ENCODE assay signal across 9 cellular contexts in genomic region chrX:68647156-68647957, GRCh38. TPM values are rescaled to one million over a fixed set of nuclear protein-coding genes. Genes with fewer than 3 reads are reported as not detected.
DNase-seq lines count a peak whose midpoint lies in the region; ATAC-seq and TF ChIP-seq lines count a peak whose summit lies in the region.
"Had no signal": no experiment of that assay in that cellular context is flagged by ENCODE, and none has a peak within 500 bp of the region (broad histone marks: within the 10 kb centered on the region; RNA-seq: fewer than 3 reads in every experiment).

TSS of gene STARD8 (plus strand) at chrX:68647666. CDS start at chrX:68647883, 217 bp downstream.

- H3K9ac ChIP-seq in GM23248 = peak within 1 kb of the TSS; percentile 62; the same call in 1 of the 2 replicates

- H4K20me1 ChIP-seq in GM23248 (ENCODE audit: insufficient read depth) = no peaks in the 10 kb centered on the region
- H4K20me1 ChIP-seq in hepatocyte (ENCODE audit: insufficient read depth, poor library complexity, severe bottlenecking) = no peaks in the 10 kb centered on the region

- peak within 1 kb of the TSS; percentile 74 for H2AFZ ChIP-seq in GM23248
- no peak within 1 kb of the TSS for H2AFZ ChIP-seq in hepatocyte

- H3K4me1 ChIP-seq in GM23248 (ENCODE audit: insufficient read depth) = no peaks in the 10 kb centered on the region
- H3K4me1 ChIP-seq in adrenal gland (replicated peaks in 1 of 2) = no peaks in the 10 kb centered on the region
- no peaks in the 10 kb centered on the region for H3K4me1 ChIP-seq in hepatocyte (ENCODE audit: insufficient read depth)

- H3K9me3 ChIP-seq in GM23248 (ENCODE audit: low read depth) (no peaks in the 10 kb centered on the region), adrenal gland (replicated peaks in 1 of 3) (no peaks in the 10 kb centered on the region), hepatocyte (ENCODE audit: low read depth) (no peaks in the 10 kb centered on the region)

- H3K27ac ChIP-seq in GM23248 (no peak within 1 kb of the TSS), adrenal gland (peak within 1 kb of the TSS in 1 of 5 donors; percentile 52), hepatocyte (no peak within 1 kb of the TSS)

- H3K4me2 ChIP-seq in GM23248 (ENCODE audit: unreplicated experiment) (peak within 1 kb of the TSS; percentile 65), hepatocyte (peak within 1 kb of the TSS; percentile 79)

- 9 to 18% methylated on average over 19 to 26 of the region's 40 CpGs for WGBS in GM23248 (ENCODE audit: low coverage in 1 of 2, low lambda C conversion rate in 2 of 2, missing lambda C conversion rate in 2 of 2), 2 experiments
- 10 to 30% (median 27%) methylated on average over 34 to 40 of the region's 40 CpGs; no CpG with 5 or more reads in 1 of the 4 donors for WGBS in adrenal gland, 4 donors
- WGBS in hepatocyte (ENCODE audit: low lambda C conversion rate, missing lambda C conversion rate) = 38% methylated on average over 31 of the region's 40 CpGs

- H3K27me3 ChIP-seq in GM23248 (replicated peaks; ENCODE audit: insufficient read depth) = no peaks in the 10 kb centered on the region
- H3K27me3 ChIP-seq in adrenal gland = peaks cover 5% of the 10 kb centered on the region
- H3K27me3 ChIP-seq in hepatocyte = no peaks in the 10 kb centered on the region

- in situ Hi-C loops in GM23248 (cut with MboI) = no loop called here

- TF ChIP-seq POLR2A in adrenal gland (IDR thresholded peaks at IDR 0.05) = no peak

- H3K79me2 ChIP-seq in GM23248 (ENCODE audit: insufficient read depth) = no peaks in the 10 kb centered on the region
- H3K79me2 ChIP-seq in hepatocyte = no peaks in the 10 kb centered on the region

- DNase-seq in GM23248 (peak; percentile 72), adrenal gland (peak; percentile 28 to 67 (median 59)), hepatocyte (ENCODE audit: low spot score) (peak; percentile 41), skeletal muscle cell (ENCODE audit: low read depth) (no peak), GF-D8 (lab: John Stamatoyannopoulos, UW) (no peak)
- no peak for DNase-seq in activated naive CD4-positive, alpha-beta T cell treated with anti-CD3 and anti-CD28 coated beads, Interleukin-2, amount 50 U/mL, for 16 hours
- DNase-seq: activated T-cell treated with anti-CD3 and anti-CD28 coated beads, Interleukin-2, amount 50 U/mL, for 48 hours had no signal

- ATAC-seq in GM19455 (IDR thresholded peaks at IDR 0.05; ENCODE audit: unreplicated experiment) = no peak
- ATAC-seq in HG03571 (IDR thresholded peaks at IDR 0.05; ENCODE audit: unreplicated experiment) = no peak

- H3K4me3 ChIP-seq in GM23248 (peak within 1 kb of the TSS; percentile 67), adrenal gland (peak within 1 kb of the TSS in 1 of 4 donors; percentile 32), hepatocyte (no peak within 1 kb of the TSS), skeletal muscle cell (ENCODE audit: low read depth, low read length) (peak within 1 kb of the TSS; percentile 27)

- no peaks in the 10 kb centered on the region for H3F3A ChIP-seq in GM23248 (ENCODE audit: insufficient read depth)

- H3K36me3 ChIP-seq in GM23248 (ENCODE audit: low read depth) = no peaks in the 10 kb centered on the region
- no peaks in the 10 kb centered on the region for H3K36me3 ChIP-seq in adrenal gland (replicated peaks in 1 of 2)
- no peaks in the 10 kb centered on the region for H3K36me3 ChIP-seq in hepatocyte (replicated peaks; ENCODE audit: insufficient read depth, low read depth)

- intact Hi-C loops in adrenal gland (cut with DNase I) = no loop called here

- peak in 2 of 6 experiments; percentile 11 to 32 for TF ChIP-seq CTCF in adrenal gland (IDR thresholded peaks at IDR 0.05)
- TF ChIP-seq CTCF in hepatocyte (IDR thresholded peaks at IDR 0.05; ENCODE audit: poor library complexity) = peak; percentile 24

- no peaks in the 10 kb centered on the region for H3K9me2 ChIP-seq in GM23248 (ENCODE audit: insufficient read depth)
- H3K9me2 ChIP-seq in hepatocyte (replicated peaks; ENCODE audit: insufficient read depth) = no peaks in the 10 kb centered on the region

RNA-seq across cellular contexts. Expression of gene STARD8, which starts in this region (rescaled TPM):
- total RNA-seq in GM23248 (2014; rRNA removed; shearing (Covaris generic)) = 2.4 and 4.9 TPM in 2 replicates
- polyA plus RNA-seq in GM23248 (2016; fragmentation: Nextera tagmentation; extraction: Ambion mirVana) (0.53 and 0.69 TPM in 2 replicates), adrenal gland (1 to 10 TPM; 2.8 to 4.9 (median 3.6) TPM), hepatocyte (1.1 and 2.8 TPM in 2 replicates)
- total RNA-seq in adrenal gland (10 to 100 TPM in 6 of 8 donors, 1 to 10 TPM in 2; 7.5 to 19.6 (median 11.1) TPM), hepatocyte (3.2 and 3.3 TPM in 2 replicates)

Comparison
In these comparisons a context has a peak if more than half of its experiments do, and no peak if none do; other contexts are left out.
1. DNase-seq: peak in GM23248 (single experiment), adrenal gland (7 of 7) and hepatocyte (single experiment); none in skeletal muscle cell (single experiment), GF-D8 (single experiment) and activated naive CD4-positive, alpha-beta T cell treated with anti-CD3 and anti-CD28 coated beads, Interleukin-2, amount 50 U/mL, for 16 hours (single experiment).